In genomic region chr9:9938432-9938831, GRCh38 we compare ENCODE assay signal across 37 cellular contexts.
"Had no signal": no experiment of that assay in that cellular context is flagged by ENCODE, and none has a peak within 500 bp of the region (broad histone marks: within the 10 kb centered on the region; RNA-seq: fewer than 3 reads in every experiment).

No MANE protein-coding gene starts in this region.

- H3K36me3 Mint-ChIP-seq: activated naive CD4-positive, alpha-beta T cell treated with anti-CD3 and anti-CD28 coated beads, Interleukin-2, amount 10 ng/mL, durations not matched to agents 7 days and 5 days; activated naive CD4-positive, alpha-beta T cell treated with anti-CD3 and anti-CD28 coated beads, Interleukin-2, amount 50 U/mL, for 24 hours; activated naive CD4-positive, alpha-beta T cell treated with anti-CD3 and anti-CD28 coated beads, Interleukin-2, amount 50 U/mL, for 72 hours; activated naive CD8-positive, alpha-beta T cell; activated naive CD8-positive, alpha-beta T cell treated with anti-CD3 and anti-CD28 coated beads, Interleukin-2, amount 10 ng/mL, durations not matched to agents 7 days and 5 days; brain had no signal

- H3K4me3 Mint-ChIP-seq: activated naive CD4-positive, alpha-beta T cell treated with anti-CD3 and anti-CD28 coated beads for 36 hours; activated naive CD4-positive, alpha-beta T cell treated with anti-CD3 and anti-CD28 coated beads, Interleukin-2, amount 10 ng/mL, durations not matched to agents 7 days and 5 days; activated naive CD4-positive, alpha-beta T cell treated with anti-CD3 and anti-CD28 coated beads, Interleukin-2, amount 50 U/mL, for 24 hours; activated naive CD8-positive, alpha-beta T cell; activated naive CD8-positive, alpha-beta T cell treated with anti-CD3 and anti-CD28 coated beads, Interleukin-2, amount 10 ng/mL, durations not matched to agents 7 days and 5 days; activated naive CD8-positive, alpha-beta T cell treated with anti-CD3 and anti-CD28 coated beads, Interleukin-2, amount 50 U/mL, for 24 hours; activated T-cell treated with anti-CD3 and anti-CD28 coated beads, Interleukin-2, amount 50 U/mL, for 24 hours; activated T-cell treated with anti-CD3 and anti-CD28 coated beads, Interleukin-2, amount 50 U/mL, for 4 hours; activated T-cell treated with anti-CD3 and anti-CD28 coated beads, Interleukin-2, amount 50 U/mL, for 72 hours; activated T-helper 1 cell treated with anti-CD3 and anti-CD28 coated beads, Interleukin-12 subunit alpha, Interleukin-12 subunit beta, Interleukin-2, Interleukin-4 antibody, amounts not matched to agents 30 ng/mL and 10 ng/mL and 1 ng/mL, durations not matched to agents 14 hours and 24 hours and 36 hours; activated T-helper 17 cell treated with anti-CD3 and anti-CD28 coated beads, Interleukin-2, amount 50 U/mL, for 72 hours; brain; central memory CD8-positive, alpha-beta T cell had no signal

- H3K9me3 ChIP-seq: adrenal gland, ascending aorta, body of pancreas, breast epithelium had no signal

- DNase-seq: activated effector memory CD4-positive, alpha-beta T cell treated with anti-CD3 and anti-CD28 coated beads, Interleukin-2, amount 50 U/mL, for 16 hours; activated effector memory CD4-positive, alpha-beta T cell treated with Interleukin-2 at 50 U/mL for 16 hours; activated gamma-delta T cell; activated gamma-delta T cell treated with Interleukin-2 at 50 U/mL for 16 hours; activated naive CD4-positive, alpha-beta T cell; activated naive CD4-positive, alpha-beta T cell treated with anti-CD3 and anti-CD28 coated beads for 36 hours; activated naive CD4-positive, alpha-beta T cell treated with anti-CD3 and anti-CD28 coated beads, Interleukin-2, amount 10 ng/mL, durations not matched to agents 7 days and 5 days; activated naive CD4-positive, alpha-beta T cell treated with anti-CD3 and anti-CD28 coated beads, Interleukin-2, amount 50 U/mL, for 16 hours; activated naive CD4-positive, alpha-beta T cell treated with Interleukin-2 at 50 U/mL for 16 hours; activated naive CD8-positive, alpha-beta T cell treated with anti-CD3 and anti-CD28 coated beads, Interleukin-2, amount 10 ng/mL, durations not matched to agents 7 days and 5 days; activated naive CD8-positive, alpha-beta T cell treated with anti-CD3 and anti-CD28 coated beads, Interleukin-2, amount 50 U/mL, for 24 hours; activated T-cell treated with anti-CD3 and anti-CD28 coated beads, Interleukin-2, amount 50 U/mL, for 1 hour; activated T-cell treated with anti-CD3 and anti-CD28 coated beads, Interleukin-2, amount 50 U/mL, for 24 hours; activated T-cell treated with anti-CD3 and anti-CD28 coated beads, Interleukin-2, amount 50 U/mL, for 4 hours; activated T-cell treated with anti-CD3 and anti-CD28 coated beads, Interleukin-2, amount 50 U/mL, for 48 hours; activated T-cell treated with anti-CD3 and anti-CD28 coated beads, Interleukin-2, amount 50 U/mL, for 72 hours; adrenal gland; amniotic stem cell; amygdala; anterior cingulate cortex; aorta; body of pancreas; brain microvascular endothelial cell; caudate nucleus; central memory CD4-positive, alpha-beta T cell; cerebellar nuclear complex had no signal

- H3K36me3 ChIP-seq: adrenal gland, ascending aorta, brain microvascular endothelial cell, breast epithelium, cardiac muscle cell had no signal

- H3K27ac Mint-ChIP-seq: activated naive CD4-positive, alpha-beta T cell treated with anti-CD3 and anti-CD28 coated beads for 36 hours; activated naive CD4-positive, alpha-beta T cell treated with anti-CD3 and anti-CD28 coated beads, Interleukin-2, amount 10 ng/mL, durations not matched to agents 7 days and 5 days; activated naive CD4-positive, alpha-beta T cell treated with anti-CD3 and anti-CD28 coated beads, Interleukin-2, amount 50 U/mL, for 24 hours; activated naive CD4-positive, alpha-beta T cell treated with anti-CD3 and anti-CD28 coated beads, Interleukin-2, amount 50 U/mL, for 72 hours; activated naive CD8-positive, alpha-beta T cell; activated naive CD8-positive, alpha-beta T cell treated with anti-CD3 and anti-CD28 coated beads, Interleukin-2, amount 10 ng/mL, durations not matched to agents 7 days and 5 days; activated naive CD8-positive, alpha-beta T cell treated with anti-CD3 and anti-CD28 coated beads, Interleukin-2, amount 50 U/mL, for 24 hours; activated T-cell treated with anti-CD3 and anti-CD28 coated beads, Interleukin-2, amount 50 U/mL, for 24 hours; activated T-cell treated with anti-CD3 and anti-CD28 coated beads, Interleukin-2, amount 50 U/mL, for 72 hours; activated T-helper 1 cell treated with anti-CD3 and anti-CD28 coated beads, Interleukin-12 subunit alpha, Interleukin-12 subunit beta, Interleukin-2, Interleukin-4 antibody, amounts not matched to agents 30 ng/mL and 10 ng/mL and 1 ng/mL, durations not matched to agents 14 hours and 24 hours and 36 hours; activated T-helper 17 cell treated with anti-CD3 and anti-CD28 coated beads, Interleukin-2, amount 50 U/mL, for 72 hours; activated T-helper 2 cell treated with anti-CD3 and anti-CD28 coated beads, Interferon-gamma antibody, Interleukin-2, Interleukin-4, amounts not matched to agents 10 μg/mL and 5 μg/mL and 100 μg/mL, durations not matched to agents 14 hours and 24 hours and 36 hours; brain had no signal

- H3K4me1 Mint-ChIP-seq: activated naive CD4-positive, alpha-beta T cell treated with anti-CD3 and anti-CD28 coated beads, Interleukin-2, amount 10 ng/mL, durations not matched to agents 7 days and 5 days; activated naive CD4-positive, alpha-beta T cell treated with anti-CD3 and anti-CD28 coated beads, Interleukin-2, amount 50 U/mL, for 24 hours; activated naive CD8-positive, alpha-beta T cell treated with anti-CD3 and anti-CD28 coated beads, Interleukin-2, amount 10 ng/mL, durations not matched to agents 7 days and 5 days; activated naive CD8-positive, alpha-beta T cell treated with anti-CD3 and anti-CD28 coated beads, Interleukin-2, amount 50 U/mL, for 24 hours; activated T-helper 17 cell treated with anti-CD3 and anti-CD28 coated beads, Interleukin-2, amount 50 U/mL, for 72 hours; brain; central memory CD8-positive, alpha-beta T cell had no signal

- H3K27me3 ChIP-seq: adrenal gland, ascending aorta, body of pancreas, brain microvascular endothelial cell, breast epithelium, cardiac muscle cell had no signal

- H3K27ac ChIP-seq: adrenal gland, ascending aorta, body of pancreas, brain microvascular endothelial cell, breast epithelium, cardiac muscle cell had no signal

- H3K27me3 Mint-ChIP-seq: activated naive CD4-positive, alpha-beta T cell treated with anti-CD3 and anti-CD28 coated beads, Interleukin-2, amount 10 ng/mL, durations not matched to agents 7 days and 5 days; activated naive CD4-positive, alpha-beta T cell treated with anti-CD3 and anti-CD28 coated beads, Interleukin-2, amount 50 U/mL, for 24 hours; activated naive CD8-positive, alpha-beta T cell; activated naive CD8-positive, alpha-beta T cell treated with anti-CD3 and anti-CD28 coated beads, Interleukin-2, amount 10 ng/mL, durations not matched to agents 7 days and 5 days; activated naive CD8-positive, alpha-beta T cell treated with anti-CD3 and anti-CD28 coated beads, Interleukin-2, amount 50 U/mL, for 24 hours; activated T-cell treated with anti-CD3 and anti-CD28 coated beads, Interleukin-2, amount 50 U/mL, for 24 hours; activated T-helper 17 cell treated with anti-CD3 and anti-CD28 coated beads, Interleukin-2, amount 50 U/mL, for 72 hours; brain; central memory CD8-positive, alpha-beta T cell had no signal

- ATAC-seq: activated naive CD4-positive, alpha-beta T cell treated with anti-CD3 and anti-CD28 coated beads, Interleukin-2, amount 50 U/mL, for 72 hours; activated naive CD8-positive, alpha-beta T cell treated with anti-CD3 and anti-CD28 coated beads, Interleukin-2, amount 50 U/mL, for 24 hours; activated T-cell treated with anti-CD3 and anti-CD28 coated beads, Interleukin-2, amount 50 U/mL, for 4 hours; activated T-cell treated with anti-CD3 and anti-CD28 coated beads, Interleukin-2, amount 50 U/mL, for 72 hours; activated T-helper 17 cell treated with anti-CD3 and anti-CD28 coated beads, Interleukin-2, amount 50 U/mL, for 72 hours; body of pancreas had no signal

- H3K9me3 Mint-ChIP-seq: activated naive CD4-positive, alpha-beta T cell treated with anti-CD3 and anti-CD28 coated beads for 36 hours; activated naive CD4-positive, alpha-beta T cell treated with anti-CD3 and anti-CD28 coated beads, Interleukin-2, amount 10 ng/mL, durations not matched to agents 7 days and 5 days; activated naive CD4-positive, alpha-beta T cell treated with anti-CD3 and anti-CD28 coated beads, Interleukin-2, amount 50 U/mL, for 24 hours; activated naive CD4-positive, alpha-beta T cell treated with anti-CD3 and anti-CD28 coated beads, Interleukin-2, amount 50 U/mL, for 72 hours; activated naive CD8-positive, alpha-beta T cell treated with anti-CD3 and anti-CD28 coated beads, Interleukin-2, amount 10 ng/mL, durations not matched to agents 7 days and 5 days; activated naive CD8-positive, alpha-beta T cell treated with anti-CD3 and anti-CD28 coated beads, Interleukin-2, amount 50 U/mL, for 24 hours; activated T-cell treated with anti-CD3 and anti-CD28 coated beads, Interleukin-2, amount 50 U/mL, for 24 hours; activated T-cell treated with anti-CD3 and anti-CD28 coated beads, Interleukin-2, amount 50 U/mL, for 4 hours; activated T-cell treated with anti-CD3 and anti-CD28 coated beads, Interleukin-2, amount 50 U/mL, for 72 hours; activated T-helper 1 cell treated with anti-CD3 and anti-CD28 coated beads, Interleukin-12 subunit alpha, Interleukin-12 subunit beta, Interleukin-2, Interleukin-4 antibody, amounts not matched to agents 30 ng/mL and 10 ng/mL and 1 ng/mL, durations not matched to agents 14 hours and 24 hours and 36 hours; activated T-helper 17 cell treated with anti-CD3 and anti-CD28 coated beads, Interleukin-2, amount 50 U/mL, for 72 hours; activated T-helper 2 cell treated with anti-CD3 and anti-CD28 coated beads, Interferon-gamma antibody, Interleukin-2, Interleukin-4, amounts not matched to agents 10 μg/mL and 5 μg/mL and 100 μg/mL, durations not matched to agents 14 hours and 24 hours and 36 hours; central memory CD8-positive, alpha-beta T cell had no signal

- H3K4me3 ChIP-seq: adrenal gland, ascending aorta, body of pancreas, breast epithelium, cardiac muscle cell had no signal
